Comparison of ENCODE assay signal across 24 cellular contexts in the genomic region with DNA sequence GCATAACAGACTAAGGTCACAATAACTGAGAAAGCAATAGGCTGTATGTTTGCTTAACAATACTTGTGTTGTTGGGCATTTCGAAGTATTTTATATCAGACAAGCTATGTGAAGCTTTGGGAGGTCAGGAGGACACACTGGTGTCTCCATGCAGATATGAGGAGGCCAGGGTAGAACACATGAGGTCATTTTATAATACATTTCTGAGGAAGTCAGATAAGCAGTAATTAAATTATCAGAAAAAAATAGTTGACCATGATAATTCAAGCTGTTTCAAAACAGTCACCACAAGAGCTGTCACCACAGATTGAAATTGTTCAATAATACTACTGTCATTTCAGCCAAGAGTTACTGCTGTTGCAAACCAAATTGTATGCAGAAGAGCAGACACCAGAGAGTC.
"Had no signal": no experiment of that assay in that cellular context is flagged by ENCODE, and none has a peak within 500 bp of the region (broad histone marks: within the 10 kb centered on the region; RNA-seq: fewer than 3 reads in every experiment).

No MANE protein-coding gene starts in this region.

- H3K27me3 ChIP-seq: neural progenitor cell, ovary, right lobe of liver, sigmoid colon, stomach, testis, tibial artery, transverse colon, upper lobe of right lung, uterus had no signal

- FAIRE-seq: small intestine had no signal

- H2AFZ ChIP-seq: neural progenitor cell, parathyroid adenoma had no signal

- H3K4me1 ChIP-seq: neural progenitor cell, parathyroid adenoma, psoas muscle, right lobe of liver, sigmoid colon, stomach, testis, tibial artery, transverse colon, upper lobe of right lung, uterus had no signal

- H3K4me3 ChIP-seq: neural progenitor cell, ovary, psoas muscle, right lobe of liver, sigmoid colon, stomach, testis, tibial artery, transverse colon, upper lobe of right lung, uterus had no signal

- ATAC-seq: natural killer cell; psoas muscle; right cardiac atrium; right lobe of liver; stimulated activated effector memory CD8-positive, alpha-beta T cell treated with anti-CD3 and anti-CD28 coated beads, Interleukin-12 subunit alpha, Interleukin-12 subunit beta, amount 100 ng/mL, for 72 hours; stimulated activated naive B cell treated with anti-CD40 and anti-IgM and Interleukin-4, amounts not matched to agents 10 μg/mL and 1 μg/mL and 100 μg/mL, for 72 hours; upper lobe of right lung had no signal

- H3K4me2 ChIP-seq: neural progenitor cell had no signal

- H3K36me3 ChIP-seq: neural progenitor cell, ovary, right lobe of liver, sigmoid colon, stomach, tibial artery, transverse colon, upper lobe of right lung, uterus had no signal

- H3K9me3 ChIP-seq: ovary, psoas muscle, right lobe of liver, sigmoid colon, stomach, testis, tibial artery, transverse colon, upper lobe of right lung, uterus had no signal

- H3K27ac ChIP-seq: neural progenitor cell, ovary, parathyroid adenoma, psoas muscle, right lobe of liver, sigmoid colon, stomach, testis, tibial artery, transverse colon, upper lobe of right lung, uterus had no signal

- DNase-seq: natural killer cell; occipital lobe; ovary; posterior cingulate gyrus; psoas muscle; right cardiac atrium; right lobe of liver; sigmoid colon; small intestine; stimulated activated CD4-positive, alpha-beta T cell treated with anti-CD3 and anti-CD28 coated beads, Interleukin-15, amount 100 ng/mL, for 24 hours; stimulated activated CD4-positive, alpha-beta T cell treated with anti-CD3 and anti-CD28 coated beads, Interleukin-2, amount 100 ng/mL, for 24 hours; stimulated activated CD4-positive, alpha-beta T cell treated with anti-CD3 and anti-CD28 coated beads, Interleukin-2, amount 100 ng/mL, for 48 hours; stimulated activated CD4-positive, alpha-beta T cell treated with anti-CD3 and anti-CD28 coated beads, Interleukin-4, amount 100 ng/mL, for 24 hours; stimulated activated naive B cell treated with anti-CD40 and anti-IgM and Interleukin-4, amounts not matched to agents 10 μg/mL and 1 μg/mL and 100 μg/mL, for 72 hours; stimulated activated naive CD4-positive, alpha-beta T cell treated with Interleukin-2 at 50 U/mL for 16 hours; stomach; testis; tibial artery; transverse colon; upper lobe of right lung; uterus had no signal

- H3K79me2 ChIP-seq: parathyroid adenoma had no signal

- H3K9ac ChIP-seq: neural progenitor cell, parathyroid adenoma had no signal
